Comparison of ENCODE assay signal across 16 cellular contexts in genomic region chr12:122026706-122027328, GRCh38. TPM values are rescaled to one million over a fixed set of nuclear protein-coding genes. Genes with fewer than 3 reads are reported as not detected.
DNase-seq lines count a peak whose midpoint lies in the region; TF ChIP-seq lines count a peak whose summit lies in the region.
"Had no signal": no experiment of that assay in that cellular context is flagged by ENCODE, and none has a peak within 500 bp of the region (broad histone marks: within the 10 kb centered on the region; RNA-seq: fewer than 3 reads in every experiment).

No MANE protein-coding gene starts in this region.

- peaks cover 22% of the 10 kb centered on the region; the same call in 1 of the 2 replicates for H3K36me3 ChIP-seq in OCI-LY1 (ENCODE audit: insufficient read depth, low read length)
- H3K36me3 ChIP-seq: heart left ventricle, thyroid gland had no signal

- no peaks in the 10 kb centered on the region for H3K9me2 ChIP-seq in OCI-LY1 (ENCODE audit: low read depth, low read length)

- H3K4me3 Mint-ChIP-seq in brain (peak overlapping the region in 1 of 5 experiments; percentile 61), progenitor cell of endocrine pancreas (ENCODE audit: low read depth) (no peak overlapping the region)
- H3K4me3 Mint-ChIP-seq: activated CD4-positive, alpha-beta memory T cell treated with anti-CD3 and anti-CD28 coated beads, Interleukin-2, amount 10 ng/mL, durations not matched to agents 7 days and 5 days; activated T-cell treated with anti-CD3 and anti-CD28 coated beads, Interleukin-2, amount 50 U/mL, for 4 hours had no signal

- peaks cover 7% of the 10 kb centered on the region for H3K27me3 Mint-ChIP-seq in brain
- no peaks in the 10 kb centered on the region for H3K27me3 Mint-ChIP-seq in progenitor cell of endocrine pancreas

- peaks cover 92% of the 10 kb centered on the region for H3K4me1 ChIP-seq in OCI-LY1 (ENCODE audit: insufficient read depth, low read length, severe bottlenecking)

- no peaks in the 10 kb centered on the region for H3F3A ChIP-seq in OCI-LY1 (ENCODE audit: insufficient read depth, low read length)

- peaks cover 0 to 6% (median 3%) of the 10 kb centered on the region in 5 experiments for H3K9me3 Mint-ChIP-seq in brain
- no peaks in the 10 kb centered on the region for H3K9me3 Mint-ChIP-seq in progenitor cell of endocrine pancreas (ENCODE audit: low read depth)
- H3K9me3 Mint-ChIP-seq: activated CD4-positive, alpha-beta memory T cell treated with anti-CD3 and anti-CD28 coated beads, Interleukin-2, amount 10 ng/mL, durations not matched to agents 7 days and 5 days; activated T-cell treated with anti-CD3 and anti-CD28 coated beads, Interleukin-2, amount 50 U/mL, for 4 hours had no signal

- H3K4me1 Mint-ChIP-seq in brain: peaks cover 53% of the 10 kb centered on the region
- H3K4me1 Mint-ChIP-seq in progenitor cell of endocrine pancreas (ENCODE audit: low read depth): peaks cover 23% of the 10 kb centered on the region

- H3K27ac ChIP-seq in OCI-LY1 (ENCODE audit: low read depth, low read length, poor library complexity, severe bottlenecking): peak overlapping the region; percentile 97
- H3K27ac ChIP-seq: heart left ventricle, PC-9 had no signal

- peak overlapping the region; percentile 48 for H3K9ac ChIP-seq in OCI-LY1 (ENCODE audit: low read length)

- peak overlapping the region; percentile 32 for H3K4me3 ChIP-seq in OCI-LY1 (ENCODE audit: low read depth, low read length, poor library complexity, severe bottlenecking)
- H3K4me3 ChIP-seq: heart left ventricle, PC-9, thyroid gland had no signal

- in situ Hi-C loops in GM13976 (cut with MboI; ENCODE audit: low sequenced_read_pairs, unreplicated experiment): no loop called here

- no peak for TF ChIP-seq CTCF in GM13976 (IDR thresholded peaks at IDR 0.05; ENCODE audit: borderline replicate concordance, control extremely low read depth, extremely low read depth, insufficient read depth, missing control alignments)
- peak; percentile 46; the same call in 1 of the 2 replicates for TF ChIP-seq CTCF in OCI-LY1 (IDR thresholded peaks at IDR 0.05; ENCODE audit: low read length)
- TF ChIP-seq CTCF in brain (conservative IDR thresholded peaks at IDR 0.05): no peak
- no peak for TF ChIP-seq CTCF in progenitor cell of endocrine pancreas (IDR thresholded peaks at IDR 0.05; ENCODE audit: unreplicated experiment)

- H3K4me2 ChIP-seq in OCI-LY1 (ENCODE audit: low read length): peak overlapping the region; percentile 45
- H3K4me2 ChIP-seq: PC-9 had no signal

- no peaks in the 10 kb centered on the region for H3K9me3 ChIP-seq in OCI-LY1 (ENCODE audit: low read length)
- H3K9me3 ChIP-seq: BE2C, heart left ventricle, thyroid gland had no signal

- H3K27ac Mint-ChIP-seq in brain: peak overlapping the region in 3 of 5 experiments; percentile 46 to 56 (median 49)
- peak overlapping the region; percentile 41 for H3K27ac Mint-ChIP-seq in progenitor cell of endocrine pancreas
- H3K27ac Mint-ChIP-seq: activated CD4-positive, alpha-beta memory T cell treated with anti-CD3 and anti-CD28 coated beads, Interleukin-2, amount 10 ng/mL, durations not matched to agents 7 days and 5 days had no signal

- DNase-seq in GM13976 (ENCODE audit: low spot score) (peak; percentile 24), progenitor cell of endocrine pancreas (ENCODE audit: low spot score, unreplicated experiment) (no peak), kidney tubule cell (ENCODE audit: low spot score) (no peak), NCI-H2196 treated with DMSO at 0.1 percent for 48 hours (lab: John Stamatoyannopoulos, UW; ENCODE audit: unreplicated experiment) (no peak)
- DNase-seq in activated effector memory CD4-positive, alpha-beta T cell treated with anti-CD3 and anti-CD28 coated beads, Interleukin-2, amount 50 U/mL, for 16 hours: no peak
- DNase-seq: activated CD4-positive, alpha-beta memory T cell treated with anti-CD3 and anti-CD28 coated beads, Interleukin-2, amount 10 ng/mL, durations not matched to agents 7 days and 5 days; activated T-cell treated with anti-CD3 and anti-CD28 coated beads, Interleukin-2, amount 50 U/mL, for 4 hours; BE2C; heart left ventricle; NCI-H2029; NCI-H526; PC-9; stimulated activated CD4-positive, alpha-beta T cell treated with anti-CD3 and anti-CD28 coated beads, Interleukin-12 subunit alpha, Interleukin-12 subunit beta, amount 100 ng/mL, for 4 hours had no signal

- no peak overlapping the region for H2AFZ ChIP-seq in OCI-LY1 (ENCODE audit: low read length)
- H2AFZ ChIP-seq: PC-9 had no signal

- no peaks in the 10 kb centered on the region for H4K20me1 ChIP-seq in OCI-LY1 (ENCODE audit: insufficient read depth, low read length)

- peaks cover 42% of the 10 kb centered on the region for H3K79me2 ChIP-seq in OCI-LY1 (ENCODE audit: insufficient read depth, low read length)

- H3K36me3 Mint-ChIP-seq in brain (peaks cover 17% of the 10 kb centered on the region), progenitor cell of endocrine pancreas (ENCODE audit: insufficient read depth) (no peaks in the 10 kb centered on the region)

- H3K27me3 ChIP-seq in OCI-LY1 (ENCODE audit: insufficient read depth, low read length): no peaks in the 10 kb centered on the region
- H3K27me3 ChIP-seq: BE2C, heart left ventricle, thyroid gland had no signal

RNA-seq across cellular contexts. Expression of gene BCL7A, which starts 5.1 kb away (rescaled TPM):
- 24.1 TPM for polyA plus RNA-seq in brain (ENCODE audit: insufficient read depth, low read depth, low replicate concordance)
- total RNA-seq in progenitor cell of endocrine pancreas: 43.7 and 49.3 TPM in 2 replicates

RNA-seq across cellular contexts. Expression of gene MLXIP, which starts 51.7 kb away (rescaled TPM):
- polyA plus RNA-seq in brain (ENCODE audit: insufficient read depth, low read depth, low replicate concordance): 29.1 TPM
- total RNA-seq in progenitor cell of endocrine pancreas: 48.6 and 48.7 TPM in 2 replicates
